Comparison of ENCODE assay signal across 9 cellular contexts in the genomic region with DNA sequence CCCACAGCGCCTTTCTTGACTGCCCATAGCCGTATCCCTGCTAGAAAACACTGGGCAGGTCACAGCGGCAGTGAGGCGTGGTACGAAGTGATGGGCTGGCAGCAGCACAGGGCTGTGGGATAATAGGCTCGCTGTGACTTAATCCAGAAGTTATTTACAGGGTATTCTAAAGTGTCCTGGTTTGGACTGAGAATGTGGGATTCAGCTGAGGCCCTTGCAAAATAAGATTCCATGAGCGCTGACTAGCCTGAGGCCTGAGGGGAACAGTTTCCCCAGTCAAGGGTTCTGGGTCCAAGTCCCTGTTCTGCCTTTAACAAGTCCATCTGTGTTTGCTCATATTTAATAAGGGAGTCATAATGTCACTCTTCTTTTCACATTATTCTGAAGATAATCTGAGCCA. TPM values are rescaled to one million over a fixed set of nuclear protein-coding genes. Genes with fewer than 3 reads are reported as not detected.
DNase-seq lines count a peak whose midpoint lies in the region; ATAC-seq and TF ChIP-seq lines count a peak whose summit lies in the region.
"Had no signal": no experiment of that assay in that cellular context is flagged by ENCODE, and none has a peak within 500 bp of the region (broad histone marks: within the 10 kb centered on the region; RNA-seq: fewer than 3 reads in every experiment).

No MANE protein-coding gene starts in this region.

- H3K4me3 ChIP-seq in SJSA1 (no peak overlapping the region), heart right ventricle (no peak overlapping the region), prostate gland (no peak overlapping the region)

- 84 to 93% methylated on average over 7 of the region's 7 CpGs for WGBS in heart right ventricle, 2 donors
- 24% methylated on average over 7 of the region's 7 CpGs for WGBS in prostate gland

- peaks cover 30% of the 10 kb centered on the region for H3K36me3 ChIP-seq in SJSA1
- H3K36me3 ChIP-seq in heart right ventricle = peaks cover 0 to 11% (median 0%) of the 10 kb centered on the region in 9 donors
- no peaks in the 10 kb centered on the region for H3K36me3 ChIP-seq in prostate gland

- H3K4me1 ChIP-seq in SJSA1 (replicated peaks) = peaks cover 43% of the 10 kb centered on the region
- H3K4me1 ChIP-seq in heart right ventricle = peaks cover 0 to 16% (median 2%) of the 10 kb centered on the region in 9 donors
- H3K4me1 ChIP-seq in prostate gland (replicated peaks) = peaks cover 11% of the 10 kb centered on the region

- H3K27me3 ChIP-seq in SJSA1 (replicated peaks) (no peaks in the 10 kb centered on the region), heart right ventricle (peaks cover 0 to 60% (median 0%) of the 10 kb centered on the region in 7 donors), prostate gland (replicated peaks; ENCODE audit: insufficient read depth) (no peaks in the 10 kb centered on the region)

- intact Hi-C loops in heart right ventricle (cut with DNase I) (no loop called here), prostate gland (cut with DNase I) (loop anchor here (2.0 to 5.0 kb wide), 2 partner anchors 32 to 67 kb away; no protein-coding TSS in a partner anchor)

- TF ChIP-seq CTCF in heart right ventricle (IDR thresholded peaks at IDR 0.05) (no peak), prostate gland (IDR thresholded peaks at IDR 0.05) (no peak)

- no peak for TF ChIP-seq POLR2A in prostate gland (IDR thresholded peaks at IDR 0.05)

- H3K27ac ChIP-seq in SJSA1 = peak overlapping the region; percentile 75
- peak overlapping the region in 2 of 10 donors; percentile 10 to 20 for H3K27ac ChIP-seq in heart right ventricle
- peak overlapping the region; percentile 60 to 76 for H3K27ac ChIP-seq in prostate gland

- ATAC-seq in heart right ventricle (peak in 7 of 8 donors; percentile 16 to 85 (median 38)), HG03571 (IDR thresholded peaks at IDR 0.05; ENCODE audit: unreplicated experiment) (no peak), GM21737 (IDR thresholded peaks at IDR 0.05; ENCODE audit: unreplicated experiment) (no peak)

- in situ Hi-C loops in G401 (cut with HindIII; ENCODE audit: low sequenced_read_pairs) = no loop called here

- DNase-seq in G401 (ENCODE audit: low spot score) (peak; percentile 28), SJSA1 (ENCODE audit: low read depth in 1 of 2, low spot score in 2 of 2) (peak; percentile 68 to 73), heart right ventricle (no peak), prostate gland (ENCODE audit: low spot score) (peak; percentile 68), inferior parietal cortex (ENCODE audit: extremely low spot score) (no peak)
- no peak for DNase-seq in stimulated activated CD4-positive, alpha-beta T cell treated with anti-CD3 and anti-CD28 coated beads, Interleukin-12 subunit alpha, Interleukin-12 subunit beta, amount 100 ng/mL, for 4 hours
- DNase-seq: activated CD8-positive, alpha-beta memory T cell treated with anti-CD3 and anti-CD28 coated beads, Interleukin-2, amount 50 U/mL, for 48 hours had no signal

- no peaks in the 10 kb centered on the region for H3K9me3 ChIP-seq in SJSA1 (replicated peaks)
- H3K9me3 ChIP-seq in heart right ventricle = no peaks in the 10 kb centered on the region
- H3K9me3 ChIP-seq in prostate gland = no peaks in the 10 kb centered on the region

RNA-seq across cellular contexts. Expression of a gene that starts 34.6 kb away (rescaled TPM):
- not detected in 2 replicates for total RNA-seq in G401 (2014; rRNA removed; shearing (Covaris generic))
- 9.9 and 12.6 TPM in 2 replicates for total RNA-seq in SJSA1 (2014; rRNA removed; shearing (Covaris generic))
- 10 to 100 TPM in 2 of 10 donors, 1 to 10 TPM in 8; 4.5 to 12.2 (median 6.3) TPM for total RNA-seq in heart right ventricle
- 1 to 10 TPM in 1 of 2 donors, under 1 TPM in 1; 0.71 to 1.6 TPM for polyA plus RNA-seq in heart right ventricle
- total RNA-seq in prostate gland = 10 to 100 TPM; 28.4 to 45.1 TPM

Comparison
In these comparisons a context has a peak if more than half of its experiments do, and no peak if none do; other contexts are left out.
1. DNase-seq: peak in G401 (single experiment), SJSA1 (2 of 2) and prostate gland (single experiment); none in heart right ventricle (0 of 2), stimulated activated CD4-positive, alpha-beta T cell treated with anti-CD3 and anti-CD28 coated beads, Interleukin-12 subunit alpha, Interleukin-12 subunit beta, amount 100 ng/mL, for 4 hours (single experiment) and inferior parietal cortex (single experiment).
2. ATAC-seq: peak in heart right ventricle (7 of 8); none in HG03571 (single experiment) and GM21737 (single experiment).